25 cellular contexts compared by ENCODE assay signal in the genomic region with DNA sequence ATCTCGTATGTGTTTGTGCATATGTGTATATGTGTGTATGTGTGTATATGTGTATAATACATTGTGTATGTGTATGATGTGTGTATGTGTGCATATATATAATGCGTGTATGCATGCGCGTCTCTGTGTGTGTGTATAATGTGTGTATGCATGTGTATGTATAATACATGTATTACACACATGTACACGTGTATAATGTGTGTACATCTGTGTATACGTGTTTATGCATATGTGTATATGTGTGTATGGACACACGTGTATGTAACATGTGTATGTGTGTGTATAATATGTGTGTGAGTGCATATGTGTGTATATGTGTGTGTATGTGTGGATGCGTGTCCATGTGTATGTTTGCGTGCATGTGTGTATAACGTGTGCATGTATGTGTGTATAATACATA.
"Had no signal": no experiment of that assay in that cellular context is flagged by ENCODE, and none has a peak within 500 bp of the region (broad histone marks: within the 10 kb centered on the region; RNA-seq: fewer than 3 reads in every experiment).

No MANE protein-coding gene starts in this region.

- DNase-seq: colonic mucosa; cortex of kidney; effector CD8-positive, alpha-beta T cell; effector memory CD8-positive, alpha-beta T cell; endodermal cell; erythroblast; esophagus squamous epithelium; foreskin fibroblast; foreskin melanocyte; gastrocnemius medialis; glutamatergic neuron; head of caudate nucleus; heart right ventricle; hippocampal formation; left cardiac atrium; left lung; left ventricle myocardium superior; lower lobe of right lung; mesenchymal stem cell; mucosa of descending colon had no signal

- ATAC-seq: effector memory CD8-positive, alpha-beta T cell; esophagus mucosa; gastrocnemius medialis; heart right ventricle; left cardiac atrium; left lung; left ventricle myocardium superior; lower lobe of right lung; mucosa of descending colon had no signal

- H3K9me3 ChIP-seq: colonic mucosa, esophagus squamous epithelium, gastrocnemius medialis, left lung, lower lobe of right lung, mucosa of descending colon had no signal

- H3K27me3 ChIP-seq: colonic mucosa, esophagus squamous epithelium, gastrocnemius medialis, left lung had no signal

- H3K4me3 ChIP-seq: colonic mucosa, esophagus squamous epithelium, gastrocnemius medialis, heart right ventricle, left lung, lower lobe of right lung, mucosa of descending colon had no signal

- H3K27ac ChIP-seq: colonic mucosa, epithelial cell of prostate, esophagus squamous epithelium, gastrocnemius medialis, heart right ventricle, left lung, lower lobe of right lung had no signal

- H3K36me3 ChIP-seq: colonic mucosa, esophagus squamous epithelium, gastrocnemius medialis, heart right ventricle, left lung, lower lobe of right lung had no signal

- FAIRE-seq: endometrium, islet of Langerhans, keratinocyte had no signal

- H3K4me1 ChIP-seq: colonic mucosa, esophagus squamous epithelium, gastrocnemius medialis, heart right ventricle, left lung, lower lobe of right lung had no signal
